ENCODE assay signal across 1 cellular context in the genomic region with DNA sequence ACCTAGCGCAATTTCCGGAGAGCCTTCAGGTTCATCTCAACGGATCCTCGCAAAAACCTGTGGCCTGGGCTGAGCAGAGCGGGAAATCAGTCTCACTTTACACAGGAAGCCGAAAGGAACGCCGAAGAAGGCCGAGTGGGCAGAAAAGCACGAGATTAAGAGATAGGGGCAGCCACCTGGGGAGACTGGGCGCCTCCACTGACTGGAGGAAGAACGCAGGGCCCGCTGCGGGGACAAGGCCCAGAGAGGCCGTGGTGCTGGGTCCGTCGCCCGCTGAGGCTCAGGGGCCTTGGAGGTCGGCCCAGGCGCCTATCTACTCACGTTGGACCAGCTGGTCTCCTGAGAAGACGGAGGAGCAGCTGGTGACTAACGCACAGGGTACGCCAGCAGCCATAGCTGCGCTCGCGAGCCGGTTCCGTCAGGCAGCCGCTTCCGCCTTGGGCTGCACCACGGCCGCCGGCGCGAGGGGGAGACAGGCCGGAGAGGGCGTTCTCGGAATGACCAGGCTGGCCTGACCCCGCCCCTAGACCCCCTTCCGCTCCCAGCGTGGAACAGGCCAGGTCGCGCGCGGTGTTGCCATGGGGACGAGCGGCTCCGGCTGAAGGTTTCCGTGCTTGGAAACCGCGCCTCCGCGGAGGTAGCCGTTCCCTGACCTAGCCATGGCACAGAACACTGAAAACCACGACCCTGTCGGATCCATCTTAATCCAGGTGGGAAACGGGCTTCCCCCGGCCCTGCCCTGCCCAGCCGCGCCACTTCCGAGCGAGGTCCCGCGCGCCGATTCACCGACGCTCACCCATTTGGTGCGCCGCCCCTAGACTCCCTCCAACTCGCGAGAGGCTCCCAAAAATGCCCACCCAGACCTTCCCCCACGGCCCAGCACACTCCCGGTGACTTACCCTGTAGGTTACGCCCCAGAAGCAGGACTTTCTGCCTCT.
A peak's percentile ranks its signal among the peaks of the same experiment; 100 is the strongest.
TF ChIP-seq lines count a peak whose summit lies in the region.

A gene with protein sequence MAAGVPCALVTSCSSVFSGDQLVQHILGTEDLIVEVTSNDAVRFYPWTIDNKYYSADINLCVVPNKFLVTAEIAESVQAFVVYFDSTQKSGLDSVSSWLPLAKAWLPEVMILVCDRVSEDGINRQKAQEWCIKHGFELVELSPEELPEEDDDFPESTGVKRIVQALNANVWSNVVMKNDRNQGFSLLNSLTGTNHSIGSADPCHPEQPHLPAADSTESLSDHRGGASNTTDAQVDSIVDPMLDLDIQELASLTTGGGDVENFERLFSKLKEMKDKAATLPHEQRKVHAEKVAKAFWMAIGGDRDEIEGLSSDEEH (minus strand): TSS at position 424 of the 938 bp plus-strand sequence. CDS start 30 bp downstream, at position 394.
A gene (plus strand): TSS at position 549 of the 938 bp plus-strand sequence. CDS start 111 bp downstream, at position 660.

TF ChIP-seq in H1, 55 proteins besides CTCF, POLR2A, EP300 and RAD21 (continues in another document):
- TF ChIP-seq HDAC6 (IDR thresholded peaks at IDR 0.05; ENCODE audit: low read depth, low read length) (no peak), JUN (IDR thresholded peaks at IDR 0.05; ENCODE audit: low read depth, low read length) (no peak), TAF1 (IDR thresholded peaks at IDR 0.05; ENCODE audit: low read depth, low read length) (peak; percentile 86), KDM5A (IDR thresholded peaks at IDR 0.05; ENCODE audit: low read length) (peak; percentile 73; the same call in 1 of the 2 replicates), CTBP2 (IDR thresholded peaks at IDR 0.05; ENCODE audit: borderline replicate concordance, insufficient read depth, insufficient read length, low read length) (no peak), ASH2L (IDR thresholded peaks at IDR 0.05; ENCODE audit: low read length) (peak; percentile 79), RBBP5 (IDR thresholded peaks at IDR 0.05; ENCODE audit: borderline replicate concordance, low read depth, low read length) (peak; percentile 90; the same call in 1 of the 2 replicates), RFX5 (IDR thresholded peaks at IDR 0.05; ENCODE audit: borderline replicate concordance, low read depth, low read length) (peak; percentile 70; the same call in 1 of the 2 replicates), KDM4A (IDR thresholded peaks at IDR 0.05; ENCODE audit: low read depth, low read length, severe bottlenecking) (peak; percentile 66), ZNF274 (IDR thresholded peaks at IDR 0.05; ENCODE audit: borderline replicate concordance, extremely low read depth, low read length) (no peak), SIX5 (IDR thresholded peaks at IDR 0.05; ENCODE audit: low read depth, low read length) (peak; percentile 27; the same call in 1 of the 2 replicates), TEAD4 (IDR thresholded peaks at IDR 0.05; ENCODE audit: low read depth, low read length) (peak; percentile 28; the same call in 1 of the 2 replicates), SIN3A (conservative IDR thresholded peaks at IDR 0.05 in 1 of 2, IDR thresholded peaks at IDR 0.05 in 1 of 2; ENCODE audit: low read depth in 1 of 2, low read length in 2 of 2) (peak; percentile 39 to 97; a peak in 2 of 4 replicates), GTF2F1 (IDR thresholded peaks at IDR 0.05; ENCODE audit: borderline replicate concordance, low read depth, low read length) (no peak), BRCA1 (IDR thresholded peaks at IDR 0.05; ENCODE audit: low read depth, low read length) (peak; percentile 54; the same call in 1 of the 2 replicates), EGR1 (IDR thresholded peaks at IDR 0.05; ENCODE audit: borderline replicate concordance, low read depth, low read length) (no peak), SUZ12 (IDR thresholded peaks at IDR 0.05; ENCODE audit: low read length) (no peak), YY1 (IDR thresholded peaks at IDR 0.05; ENCODE audit: low read depth, low read length) (peak; percentile 90), TAF7 (optimal IDR thresholded peaks at IDR 0.05; ENCODE audit: borderline replicate concordance, low read depth, low read length) (peak; percentile 52), HDAC2 (IDR thresholded peaks at IDR 0.05; ENCODE audit: borderline replicate concordance in 1 of 2, low read depth in 2 of 2, low read length in 2 of 2) (peak in 1 of 2 experiments; percentile 93; a peak in 1 of 4 replicates), BCL11A (IDR thresholded peaks at IDR 0.05; ENCODE audit: low read depth in 2 of 2, low read length in 2 of 2) (no peak), TCF12 (IDR thresholded peaks at IDR 0.05; ENCODE audit: low read depth, low read length) (0 out of 2 replicates have a peak, but pooled peaks have one; percentile 19), JUND (IDR thresholded peaks at IDR 0.05; ENCODE audit: low read length) (peak; percentile 98), POU5F1 (IDR thresholded peaks at IDR 0.05; ENCODE audit: low read depth, low read length) (no peak), TBP (IDR thresholded peaks at IDR 0.05; ENCODE audit: low read depth, low read length) (peak; percentile 86), SP4 (IDR thresholded peaks at IDR 0.05; ENCODE audit: low read length) (peak; percentile 98), CHD1 (IDR thresholded peaks at IDR 0.05; ENCODE audit: low read depth, low read length) (peak; percentile 100), EZH2 (IDR thresholded peaks at IDR 0.05; ENCODE audit: low read depth, low read length, severe bottlenecking) (no peak), CBX8 (IDR thresholded peaks at IDR 0.05; ENCODE audit: borderline replicate concordance, low read depth, low read length) (no peak), SAP30 (IDR thresholded peaks at IDR 0.05; ENCODE audit: insufficient read depth, insufficient replicate concordance, low read length) (peak; percentile 74), CHD2 (IDR thresholded peaks at IDR 0.05; ENCODE audit: low read length) (no peak; the same call in 1 of the 2 replicates), NANOG (IDR thresholded peaks at IDR 0.05; ENCODE audit: insufficient read depth, low read depth, low read length, poor library complexity, severe bottlenecking) (no peak), MAFK (IDR thresholded peaks at IDR 0.05; ENCODE audit: low read depth, low read length) (0 out of 2 replicates have a peak, but pooled peaks have one; percentile 7), SRF (IDR thresholded peaks at IDR 0.05; ENCODE audit: low read depth, low read length) (peak; percentile 47; the same call in 1 of the 2 replicates), POLR2AphosphoS5 (IDR thresholded peaks at IDR 0.05; ENCODE audit: low read depth, low read length) (peak; percentile 62; the same call in 1 of the 2 replicates), KDM1A (IDR thresholded peaks at IDR 0.05; ENCODE audit: borderline replicate concordance, low read length) (no peak), FOSL1 (IDR thresholded peaks at IDR 0.05; ENCODE audit: insufficient read depth, low read depth, low read length) (no peak), CEBPB (IDR thresholded peaks at IDR 0.05; ENCODE audit: low read depth, low read length) (no peak), RXRA (IDR thresholded peaks at IDR 0.05; ENCODE audit: insufficient read depth, low read depth, low read length) (no peak), CREB1 (IDR thresholded peaks at IDR 0.05) (peak; percentile 75), BACH1 (IDR thresholded peaks at IDR 0.05; ENCODE audit: low read length) (no peak; the same call in 1 of the 2 replicates), PHF8 (conservative IDR thresholded peaks at IDR 0.05; ENCODE audit: low read depth, low read length) (peak; percentile 74), RNF2 (IDR thresholded peaks at IDR 0.05; ENCODE audit: borderline replicate concordance, low read depth, low read length, missing control alignments, poor library complexity, severe bottlenecking) (no peak), SP1 (IDR thresholded peaks at IDR 0.05; ENCODE audit: low read depth, low read length) (peak; percentile 98)
- TF ChIP-seq, protein P1, sequence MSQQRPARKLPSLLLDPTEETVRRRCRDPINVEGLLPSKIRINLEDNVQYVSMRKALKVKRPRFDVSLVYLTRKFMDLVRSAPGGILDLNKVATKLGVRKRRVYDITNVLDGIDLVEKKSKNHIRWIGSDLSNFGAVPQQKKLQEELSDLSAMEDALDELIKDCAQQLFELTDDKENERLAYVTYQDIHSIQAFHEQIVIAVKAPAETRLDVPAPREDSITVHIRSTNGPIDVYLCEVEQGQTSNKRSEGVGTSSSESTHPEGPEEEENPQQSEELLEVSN (IDR thresholded peaks at IDR 0.05) = peak; percentile 12; the same call in 1 of the 2 replicates
- TF ChIP-seq, protein P2, sequence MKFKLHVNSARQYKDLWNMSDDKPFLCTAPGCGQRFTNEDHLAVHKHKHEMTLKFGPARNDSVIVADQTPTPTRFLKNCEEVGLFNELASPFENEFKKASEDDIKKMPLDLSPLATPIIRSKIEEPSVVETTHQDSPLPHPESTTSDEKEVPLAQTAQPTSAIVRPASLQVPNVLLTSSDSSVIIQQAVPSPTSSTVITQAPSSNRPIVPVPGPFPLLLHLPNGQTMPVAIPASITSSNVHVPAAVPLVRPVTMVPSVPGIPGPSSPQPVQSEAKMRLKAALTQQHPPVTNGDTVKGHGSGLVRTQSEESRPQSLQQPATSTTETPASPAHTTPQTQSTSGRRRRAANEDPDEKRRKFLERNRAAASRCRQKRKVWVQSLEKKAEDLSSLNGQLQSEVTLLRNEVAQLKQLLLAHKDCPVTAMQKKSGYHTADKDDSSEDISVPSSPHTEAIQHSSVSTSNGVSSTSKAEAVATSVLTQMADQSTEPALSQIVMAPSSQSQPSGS (IDR thresholded peaks at IDR 0.05; ENCODE audit: low read length) = no peak
- TF ChIP-seq, protein P3, sequence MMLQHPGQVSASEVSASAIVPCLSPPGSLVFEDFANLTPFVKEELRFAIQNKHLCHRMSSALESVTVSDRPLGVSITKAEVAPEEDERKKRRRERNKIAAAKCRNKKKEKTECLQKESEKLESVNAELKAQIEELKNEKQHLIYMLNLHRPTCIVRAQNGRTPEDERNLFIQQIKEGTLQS (IDR thresholded peaks at IDR 0.05; ENCODE audit: insufficient read depth, low read depth, low read length) = no peak
- TF ChIP-seq, protein P4, sequence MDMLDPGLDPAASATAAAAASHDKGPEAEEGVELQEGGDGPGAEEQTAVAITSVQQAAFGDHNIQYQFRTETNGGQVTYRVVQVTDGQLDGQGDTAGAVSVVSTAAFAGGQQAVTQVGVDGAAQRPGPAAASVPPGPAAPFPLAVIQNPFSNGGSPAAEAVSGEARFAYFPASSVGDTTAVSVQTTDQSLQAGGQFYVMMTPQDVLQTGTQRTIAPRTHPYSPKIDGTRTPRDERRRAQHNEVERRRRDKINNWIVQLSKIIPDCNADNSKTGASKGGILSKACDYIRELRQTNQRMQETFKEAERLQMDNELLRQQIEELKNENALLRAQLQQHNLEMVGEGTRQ (IDR thresholded peaks at IDR 0.05; ENCODE audit: low read length) = no peak
- TF ChIP-seq, protein P5, sequence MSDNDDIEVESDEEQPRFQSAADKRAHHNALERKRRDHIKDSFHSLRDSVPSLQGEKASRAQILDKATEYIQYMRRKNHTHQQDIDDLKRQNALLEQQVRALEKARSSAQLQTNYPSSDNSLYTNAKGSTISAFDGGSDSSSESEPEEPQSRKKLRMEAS (IDR thresholded peaks at IDR 0.05) = peak; percentile 77
